Comparison of ENCODE assay signal across 36 cellular contexts in genomic region chr2:9722451-9722850, GRCh38.
"Had no signal": no experiment of that assay in that cellular context is flagged by ENCODE, and none has a peak within 500 bp of the region (broad histone marks: within the 10 kb centered on the region; RNA-seq: fewer than 3 reads in every experiment).

No MANE protein-coding gene starts in this region.

- H3K36me3 ChIP-seq: ascending aorta, cardiac muscle cell, WERI-Rb-1 had no signal

- H3K27me3 ChIP-seq: ascending aorta, cardiac muscle cell had no signal

- H3K27ac Mint-ChIP-seq: activated CD4-positive, alpha-beta memory T cell treated with anti-CD3 and anti-CD28 coated beads, Interleukin-2, amount 10 ng/mL, durations not matched to agents 7 days and 5 days; activated CD4-positive, alpha-beta T cell treated with anti-CD3 and anti-CD28 coated beads for 36 hours; activated CD4-positive, alpha-beta T cell treated with anti-CD3 and anti-CD28 coated beads, Interleukin-2, amount 10 ng/mL, durations not matched to agents 7 days and 5 days; activated CD8-positive, alpha-beta memory T cell treated with anti-CD3 and anti-CD28 coated beads, Interleukin-2, amount 10 ng/mL, durations not matched to agents 7 days and 5 days; activated CD8-positive, alpha-beta T cell treated with anti-CD3 and anti-CD28 coated beads, Interleukin-2, amount 10 ng/mL, durations not matched to agents 7 days and 5 days; activated naive CD4-positive, alpha-beta T cell treated with anti-CD3 and anti-CD28 coated beads, Interleukin-2, amount 10 ng/mL, durations not matched to agents 7 days and 5 days; activated naive CD4-positive, alpha-beta T cell treated with anti-CD3 and anti-CD28 coated beads, Interleukin-2, amount 50 U/mL, for 24 hours; activated naive CD8-positive, alpha-beta T cell; activated naive CD8-positive, alpha-beta T cell treated with anti-CD3 and anti-CD28 coated beads, Interleukin-2, amount 10 ng/mL, durations not matched to agents 7 days and 5 days; activated naive CD8-positive, alpha-beta T cell treated with anti-CD3 and anti-CD28 coated beads, Interleukin-2, amount 50 U/mL, for 24 hours; activated T-cell treated with anti-CD3 and anti-CD28 coated beads, Interleukin-2, amount 50 U/mL, for 24 hours; activated T-helper 2 cell treated with anti-CD3 and anti-CD28 coated beads, Interferon-gamma antibody, Interleukin-2, Interleukin-4, amounts not matched to agents 10 μg/mL and 5 μg/mL and 100 μg/mL, durations not matched to agents 14 hours and 24 hours and 36 hours; T-cell; T-helper 2 cell treated with Interferon-gamma antibody and Interleukin-4, amounts not matched to agents 5 μg/mL and 100 μg/mL, for 36 hours; WTC11 had no signal

- H3K4me1 ChIP-seq: ascending aorta had no signal

- H3K36me3 Mint-ChIP-seq: activated CD8-positive, alpha-beta memory T cell treated with anti-CD3 and anti-CD28 coated beads, Interleukin-2, amount 10 ng/mL, durations not matched to agents 7 days and 5 days; activated naive CD4-positive, alpha-beta T cell treated with anti-CD3 and anti-CD28 coated beads, Interleukin-2, amount 10 ng/mL, durations not matched to agents 7 days and 5 days; activated naive CD4-positive, alpha-beta T cell treated with anti-CD3 and anti-CD28 coated beads, Interleukin-2, amount 50 U/mL, for 24 hours; activated naive CD8-positive, alpha-beta T cell; activated naive CD8-positive, alpha-beta T cell treated with anti-CD3 and anti-CD28 coated beads, Interleukin-2, amount 10 ng/mL, durations not matched to agents 7 days and 5 days; brain; T-cell; WTC11 had no signal

- H3K4me3 ChIP-seq: ascending aorta, cardiac muscle cell had no signal

- ATAC-seq: activated CD4-positive, alpha-beta T cell treated with anti-CD3 and anti-CD28 coated beads for 36 hours; activated CD4-positive, CD25-positive, alpha-beta regulatory T cell treated with anti-CD3 and anti-CD28 coated beads, Interleukin-2, amount 50 U/mL, for 24 hours; activated CD8-positive, alpha-beta memory T cell treated with anti-CD3 and anti-CD28 coated beads, Interleukin-2, amount 10 ng/mL, durations not matched to agents 7 days and 5 days; activated CD8-positive, alpha-beta T cell treated with anti-CD3 and anti-CD28 coated beads, Interleukin-2, amount 10 ng/mL, durations not matched to agents 7 days and 5 days; activated naive CD8-positive, alpha-beta T cell treated with anti-CD3 and anti-CD28 coated beads, Interleukin-2, amount 50 U/mL, for 24 hours; T-cell; WTC11 had no signal

- DNase-seq: activated CD4-positive, alpha-beta memory T cell treated with anti-CD3 and anti-CD28 coated beads, Interleukin-2, amount 10 ng/mL, durations not matched to agents 7 days and 5 days; activated CD4-positive, alpha-beta T cell treated with anti-CD3 and anti-CD28 coated beads for 1 hour; activated CD4-positive, alpha-beta T cell treated with anti-CD3 and anti-CD28 coated beads for 36 hours; activated CD4-positive, alpha-beta T cell treated with anti-CD3 and anti-CD28 coated beads for 48 hours; activated CD4-positive, alpha-beta T cell treated with anti-CD3 and anti-CD28 coated beads, Interleukin-2, amount 10 ng/mL, durations not matched to agents 7 days and 5 days; activated CD4-positive, alpha-beta T cell treated with anti-CD3 and anti-CD28 coated beads, Interleukin-2, amount 50 U/mL, for 48 hours; activated CD4-positive, CD25-positive, alpha-beta regulatory T cell; activated CD8-positive, alpha-beta memory T cell treated with anti-CD3 and anti-CD28 coated beads for 24 hours; activated CD8-positive, alpha-beta memory T cell treated with anti-CD3 and anti-CD28 coated beads, Interleukin-2, amount 10 ng/mL, durations not matched to agents 7 days and 5 days; activated CD8-positive, alpha-beta memory T cell treated with anti-CD3 and anti-CD28 coated beads, Interleukin-2, amount 50 U/mL, for 48 hours; activated CD8-positive, alpha-beta T cell treated with anti-CD3 and anti-CD28 coated beads, Interleukin-2, amount 10 ng/mL, durations not matched to agents 7 days and 5 days; activated gamma-delta T cell; activated naive CD4-positive, alpha-beta T cell treated with anti-CD3 and anti-CD28 coated beads, Interleukin-2, amount 10 ng/mL, durations not matched to agents 7 days and 5 days; activated naive CD4-positive, alpha-beta T cell treated with Interleukin-2 at 50 U/mL for 16 hours; activated naive CD8-positive, alpha-beta T cell treated with anti-CD3 and anti-CD28 coated beads, Interleukin-2, amount 10 ng/mL, durations not matched to agents 7 days and 5 days; activated naive CD8-positive, alpha-beta T cell treated with anti-CD3 and anti-CD28 coated beads, Interleukin-2, amount 50 U/mL, for 24 hours; activated T-cell treated with anti-CD3 and anti-CD28 coated beads, Interleukin-2, amount 50 U/mL, for 24 hours; activated T-cell treated with anti-CD3 and anti-CD28 coated beads, Interleukin-2, amount 50 U/mL, for 48 hours; amygdala; anterior cingulate cortex; caudate nucleus; cerebellar nuclear complex; T-cell; T-helper 2 cell; T-helper 9 cell; WERI-Rb-1 had no signal

- H3K27ac ChIP-seq: ascending aorta, cardiac muscle cell, WERI-Rb-1 had no signal

- H3K4me3 Mint-ChIP-seq: activated CD4-positive, alpha-beta memory T cell treated with anti-CD3 and anti-CD28 coated beads, Interleukin-2, amount 10 ng/mL, durations not matched to agents 7 days and 5 days; activated CD4-positive, alpha-beta T cell treated with anti-CD3 and anti-CD28 coated beads for 36 hours; activated CD4-positive, alpha-beta T cell treated with anti-CD3 and anti-CD28 coated beads, Interleukin-2, amount 10 ng/mL, durations not matched to agents 7 days and 5 days; activated CD8-positive, alpha-beta memory T cell treated with anti-CD3 and anti-CD28 coated beads, Interleukin-2, amount 10 ng/mL, durations not matched to agents 7 days and 5 days; activated CD8-positive, alpha-beta T cell treated with anti-CD3 and anti-CD28 coated beads, Interleukin-2, amount 10 ng/mL, durations not matched to agents 7 days and 5 days; activated naive CD4-positive, alpha-beta T cell treated with anti-CD3 and anti-CD28 coated beads, Interleukin-2, amount 10 ng/mL, durations not matched to agents 7 days and 5 days; activated naive CD4-positive, alpha-beta T cell treated with anti-CD3 and anti-CD28 coated beads, Interleukin-2, amount 50 U/mL, for 24 hours; activated naive CD8-positive, alpha-beta T cell; activated naive CD8-positive, alpha-beta T cell treated with anti-CD3 and anti-CD28 coated beads, Interleukin-2, amount 10 ng/mL, durations not matched to agents 7 days and 5 days; activated naive CD8-positive, alpha-beta T cell treated with anti-CD3 and anti-CD28 coated beads, Interleukin-2, amount 50 U/mL, for 24 hours; activated T-cell treated with anti-CD3 and anti-CD28 coated beads, Interleukin-2, amount 50 U/mL, for 24 hours; brain; central memory CD8-positive, alpha-beta T cell; T-cell; T-helper 2 cell treated with Interferon-gamma antibody and Interleukin-4, amounts not matched to agents 5 μg/mL and 100 μg/mL, for 36 hours; WTC11 had no signal

- H3K27me3 Mint-ChIP-seq: activated CD4-positive, alpha-beta memory T cell treated with anti-CD3 and anti-CD28 coated beads, Interleukin-2, amount 10 ng/mL, durations not matched to agents 7 days and 5 days; activated CD4-positive, alpha-beta T cell treated with anti-CD3 and anti-CD28 coated beads for 36 hours; activated CD4-positive, alpha-beta T cell treated with anti-CD3 and anti-CD28 coated beads, Interleukin-2, amount 10 ng/mL, durations not matched to agents 7 days and 5 days; activated CD8-positive, alpha-beta memory T cell treated with anti-CD3 and anti-CD28 coated beads, Interleukin-2, amount 10 ng/mL, durations not matched to agents 7 days and 5 days; activated naive CD4-positive, alpha-beta T cell treated with anti-CD3 and anti-CD28 coated beads, Interleukin-2, amount 50 U/mL, for 24 hours; activated naive CD8-positive, alpha-beta T cell; activated naive CD8-positive, alpha-beta T cell treated with anti-CD3 and anti-CD28 coated beads, Interleukin-2, amount 50 U/mL, for 24 hours; activated T-cell treated with anti-CD3 and anti-CD28 coated beads, Interleukin-2, amount 50 U/mL, for 24 hours; central memory CD8-positive, alpha-beta T cell; T-cell had no signal

- H3K4me1 Mint-ChIP-seq: activated CD4-positive, alpha-beta T cell treated with anti-CD3 and anti-CD28 coated beads for 36 hours; activated CD4-positive, alpha-beta T cell treated with anti-CD3 and anti-CD28 coated beads, Interleukin-2, amount 10 ng/mL, durations not matched to agents 7 days and 5 days; activated naive CD4-positive, alpha-beta T cell treated with anti-CD3 and anti-CD28 coated beads, Interleukin-2, amount 10 ng/mL, durations not matched to agents 7 days and 5 days; activated naive CD4-positive, alpha-beta T cell treated with anti-CD3 and anti-CD28 coated beads, Interleukin-2, amount 50 U/mL, for 24 hours; activated naive CD8-positive, alpha-beta T cell treated with anti-CD3 and anti-CD28 coated beads, Interleukin-2, amount 50 U/mL, for 24 hours; T-cell; WTC11 had no signal

- H3K9me3 ChIP-seq: ascending aorta had no signal
